Comparison of ENCODE assay signal across 1 cellular context in the genomic region with DNA sequence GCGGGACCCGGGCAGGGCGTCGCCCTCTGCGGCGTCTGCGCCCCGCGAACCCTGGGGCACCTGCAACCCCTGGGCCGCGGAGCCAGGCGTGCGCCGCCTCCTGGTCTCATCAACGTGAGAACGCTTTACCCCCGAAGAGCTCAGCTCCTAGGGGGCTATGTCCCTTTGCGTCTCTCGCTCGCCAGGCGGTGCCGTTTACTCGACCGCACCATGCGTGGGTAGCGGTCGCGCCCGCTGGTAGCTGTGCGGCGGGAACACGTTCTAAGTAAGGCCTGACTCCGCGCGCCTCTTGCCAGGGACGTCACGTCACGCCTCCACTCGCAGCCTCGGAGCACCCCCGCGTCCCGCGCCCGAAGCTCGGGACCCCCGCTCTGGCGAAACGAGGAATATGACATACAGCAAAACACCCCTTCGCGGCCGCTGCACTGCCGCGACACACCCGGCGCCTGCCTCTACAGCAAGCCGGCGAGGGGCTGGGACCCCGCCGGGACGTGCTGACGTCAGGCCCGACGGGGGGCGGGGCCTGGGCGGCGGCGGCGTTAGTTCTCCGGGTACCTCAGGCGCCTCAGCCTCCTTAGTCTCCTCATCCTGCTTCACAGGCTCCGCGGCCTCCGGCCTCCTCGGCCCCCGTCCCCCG.
A peak's percentile ranks its signal among the peaks of the same experiment; 100 is the strongest.
TF ChIP-seq lines count a peak whose summit lies in the region.

A gene with protein sequence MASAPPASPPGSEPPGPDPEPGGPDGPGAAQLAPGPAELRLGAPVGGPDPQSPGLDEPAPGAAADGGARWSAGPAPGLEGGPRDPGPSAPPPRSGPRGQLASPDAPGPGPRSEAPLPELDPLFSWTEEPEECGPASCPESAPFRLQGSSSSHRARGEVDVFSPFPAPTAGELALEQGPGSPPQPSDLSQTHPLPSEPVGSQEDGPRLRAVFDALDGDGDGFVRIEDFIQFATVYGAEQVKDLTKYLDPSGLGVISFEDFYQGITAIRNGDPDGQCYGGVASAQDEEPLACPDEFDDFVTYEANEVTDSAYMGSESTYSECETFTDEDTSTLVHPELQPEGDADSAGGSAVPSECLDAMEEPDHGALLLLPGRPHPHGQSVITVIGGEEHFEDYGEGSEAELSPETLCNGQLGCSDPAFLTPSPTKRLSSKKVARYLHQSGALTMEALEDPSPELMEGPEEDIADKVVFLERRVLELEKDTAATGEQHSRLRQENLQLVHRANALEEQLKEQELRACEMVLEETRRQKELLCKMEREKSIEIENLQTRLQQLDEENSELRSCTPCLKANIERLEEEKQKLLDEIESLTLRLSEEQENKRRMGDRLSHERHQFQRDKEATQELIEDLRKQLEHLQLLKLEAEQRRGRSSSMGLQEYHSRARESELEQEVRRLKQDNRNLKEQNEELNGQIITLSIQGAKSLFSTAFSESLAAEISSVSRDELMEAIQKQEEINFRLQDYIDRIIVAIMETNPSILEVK (plus strand): TSS at position 568 of the 637 bp plus-strand sequence. CDS start 358 bp downstream, outside the sequence.

TF ChIP-seq in HepG2, 621 proteins besides CTCF, POLR2A, EP300 and RAD21 (continued from another document and continues in another):
- TF ChIP-seq, protein P1, sequence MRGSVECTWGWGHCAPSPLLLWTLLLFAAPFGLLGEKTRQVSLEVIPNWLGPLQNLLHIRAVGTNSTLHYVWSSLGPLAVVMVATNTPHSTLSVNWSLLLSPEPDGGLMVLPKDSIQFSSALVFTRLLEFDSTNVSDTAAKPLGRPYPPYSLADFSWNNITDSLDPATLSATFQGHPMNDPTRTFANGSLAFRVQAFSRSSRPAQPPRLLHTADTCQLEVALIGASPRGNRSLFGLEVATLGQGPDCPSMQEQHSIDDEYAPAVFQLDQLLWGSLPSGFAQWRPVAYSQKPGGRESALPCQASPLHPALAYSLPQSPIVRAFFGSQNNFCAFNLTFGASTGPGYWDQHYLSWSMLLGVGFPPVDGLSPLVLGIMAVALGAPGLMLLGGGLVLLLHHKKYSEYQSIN (CRISPR knock-in tag; IDR thresholded peaks at IDR 0.05; ENCODE audit: borderline replicate concordance), result no peak
- no peak; the same call in 1 of the 2 replicates for TF ChIP-seq ZNF136 (CRISPR knock-in tag; IDR thresholded peaks at IDR 0.05; ENCODE audit: low read depth)
- TF ChIP-seq NFIC (IDR thresholded peaks at IDR 0.05; ENCODE audit: low read length), result no peak
- peak; percentile 20 for TF ChIP-seq FOSL2 (CRISPR knock-in tag; IDR thresholded peaks at IDR 0.05)
- peak; percentile 83 for TF ChIP-seq JARID2 (CRISPR knock-in tag; IDR thresholded peaks at IDR 0.05; ENCODE audit: insufficient replicate concordance)
- TF ChIP-seq RXRB (CRISPR knock-in tag; IDR thresholded peaks at IDR 0.05; ENCODE audit: borderline replicate concordance), result peak; percentile 48; the same call in 1 of the 2 replicates
- TF ChIP-seq, protein P2, sequence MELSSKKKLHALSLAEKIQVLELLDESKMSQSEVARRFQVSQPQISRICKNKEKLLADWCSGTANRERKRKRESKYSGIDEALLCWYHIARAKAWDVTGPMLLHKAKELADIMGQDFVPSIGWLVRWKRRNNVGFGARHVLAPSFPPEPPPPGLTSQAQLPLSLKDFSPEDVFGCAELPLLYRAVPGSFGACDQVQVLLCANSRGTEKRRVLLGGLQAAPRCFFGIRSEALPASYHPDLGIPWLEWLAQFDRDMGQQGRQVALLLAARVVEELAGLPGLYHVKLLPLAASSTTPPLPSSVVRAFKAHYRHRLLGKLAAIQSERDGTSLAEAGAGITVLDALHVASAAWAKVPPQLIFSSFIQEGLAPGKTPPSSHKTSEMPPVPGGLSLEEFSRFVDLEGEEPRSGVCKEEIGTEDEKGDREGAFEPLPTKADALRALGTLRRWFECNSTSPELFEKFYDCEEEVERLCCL (CRISPR knock-in tag; IDR thresholded peaks at IDR 0.05; ENCODE audit: borderline replicate concordance), result no peak
- TF ChIP-seq, protein P3, sequence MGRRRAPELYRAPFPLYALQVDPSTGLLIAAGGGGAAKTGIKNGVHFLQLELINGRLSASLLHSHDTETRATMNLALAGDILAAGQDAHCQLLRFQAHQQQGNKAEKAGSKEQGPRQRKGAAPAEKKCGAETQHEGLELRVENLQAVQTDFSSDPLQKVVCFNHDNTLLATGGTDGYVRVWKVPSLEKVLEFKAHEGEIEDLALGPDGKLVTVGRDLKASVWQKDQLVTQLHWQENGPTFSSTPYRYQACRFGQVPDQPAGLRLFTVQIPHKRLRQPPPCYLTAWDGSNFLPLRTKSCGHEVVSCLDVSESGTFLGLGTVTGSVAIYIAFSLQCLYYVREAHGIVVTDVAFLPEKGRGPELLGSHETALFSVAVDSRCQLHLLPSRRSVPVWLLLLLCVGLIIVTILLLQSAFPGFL (CRISPR knock-in tag; IDR thresholded peaks at IDR 0.05), result no peak
- TF ChIP-seq, protein P4, sequence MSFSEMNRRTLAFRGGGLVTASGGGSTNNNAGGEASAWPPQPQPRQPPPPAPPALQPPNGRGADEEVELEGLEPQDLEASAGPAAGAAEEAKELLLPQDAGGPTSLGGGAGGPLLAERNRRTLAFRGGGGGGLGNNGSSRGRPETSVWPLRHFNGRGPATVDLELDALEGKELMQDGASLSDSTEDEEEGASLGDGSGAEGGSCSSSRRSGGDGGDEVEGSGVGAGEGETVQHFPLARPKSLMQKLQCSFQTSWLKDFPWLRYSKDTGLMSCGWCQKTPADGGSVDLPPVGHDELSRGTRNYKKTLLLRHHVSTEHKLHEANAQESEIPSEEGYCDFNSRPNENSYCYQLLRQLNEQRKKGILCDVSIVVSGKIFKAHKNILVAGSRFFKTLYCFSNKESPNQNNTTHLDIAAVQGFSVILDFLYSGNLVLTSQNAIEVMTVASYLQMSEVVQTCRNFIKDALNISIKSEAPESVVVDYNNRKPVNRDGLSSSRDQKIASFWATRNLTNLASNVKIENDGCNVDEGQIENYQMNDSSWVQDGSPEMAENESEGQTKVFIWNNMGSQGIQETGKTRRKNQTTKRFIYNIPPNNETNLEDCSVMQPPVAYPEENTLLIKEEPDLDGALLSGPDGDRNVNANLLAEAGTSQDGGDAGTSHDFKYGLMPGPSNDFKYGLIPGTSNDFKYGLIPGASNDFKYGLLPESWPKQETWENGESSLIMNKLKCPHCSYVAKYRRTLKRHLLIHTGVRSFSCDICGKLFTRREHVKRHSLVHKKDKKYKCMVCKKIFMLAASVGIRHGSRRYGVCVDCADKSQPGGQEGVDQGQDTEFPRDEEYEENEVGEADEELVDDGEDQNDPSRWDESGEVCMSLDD (CRISPR knock-in tag; IDR thresholded peaks at IDR 0.05; ENCODE audit: borderline replicate concordance), result 0 out of 2 replicates have a peak, but pooled peaks have one; percentile 14
- TF ChIP-seq, protein P5, sequence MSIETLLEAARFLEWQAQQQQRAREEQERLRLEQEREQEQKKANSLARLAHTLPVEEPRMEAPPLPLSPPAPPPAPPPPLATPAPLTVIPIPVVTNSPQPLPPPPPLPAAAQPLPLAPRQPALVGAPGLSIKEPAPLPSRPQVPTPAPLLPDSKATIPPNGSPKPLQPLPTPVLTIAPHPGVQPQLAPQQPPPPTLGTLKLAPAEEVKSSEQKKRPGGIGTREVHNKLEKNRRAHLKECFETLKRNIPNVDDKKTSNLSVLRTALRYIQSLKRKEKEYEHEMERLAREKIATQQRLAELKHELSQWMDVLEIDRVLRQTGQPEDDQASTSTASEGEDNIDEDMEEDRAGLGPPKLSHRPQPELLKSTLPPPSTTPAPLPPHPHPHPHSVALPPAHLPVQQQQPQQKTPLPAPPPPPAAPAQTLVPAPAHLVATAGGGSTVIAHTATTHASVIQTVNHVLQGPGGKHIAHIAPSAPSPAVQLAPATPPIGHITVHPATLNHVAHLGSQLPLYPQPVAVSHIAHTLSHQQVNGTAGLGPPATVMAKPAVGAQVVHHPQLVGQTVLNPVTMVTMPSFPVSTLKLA (IDR thresholded peaks at IDR 0.05), result no peak
- no peak for TF ChIP-seq SUZ12 (IDR thresholded peaks at IDR 0.05; ENCODE audit: low read depth, low read length)
- TF ChIP-seq ATF1 (CRISPR knock-in tag; IDR thresholded peaks at IDR 0.05), result no peak
- TF ChIP-seq, protein P6, sequence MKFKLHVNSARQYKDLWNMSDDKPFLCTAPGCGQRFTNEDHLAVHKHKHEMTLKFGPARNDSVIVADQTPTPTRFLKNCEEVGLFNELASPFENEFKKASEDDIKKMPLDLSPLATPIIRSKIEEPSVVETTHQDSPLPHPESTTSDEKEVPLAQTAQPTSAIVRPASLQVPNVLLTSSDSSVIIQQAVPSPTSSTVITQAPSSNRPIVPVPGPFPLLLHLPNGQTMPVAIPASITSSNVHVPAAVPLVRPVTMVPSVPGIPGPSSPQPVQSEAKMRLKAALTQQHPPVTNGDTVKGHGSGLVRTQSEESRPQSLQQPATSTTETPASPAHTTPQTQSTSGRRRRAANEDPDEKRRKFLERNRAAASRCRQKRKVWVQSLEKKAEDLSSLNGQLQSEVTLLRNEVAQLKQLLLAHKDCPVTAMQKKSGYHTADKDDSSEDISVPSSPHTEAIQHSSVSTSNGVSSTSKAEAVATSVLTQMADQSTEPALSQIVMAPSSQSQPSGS (CRISPR knock-in tag; IDR thresholded peaks at IDR 0.05), result peak; percentile 70
- TF ChIP-seq SCMH1 (CRISPR knock-in tag; IDR thresholded peaks at IDR 0.05; ENCODE audit: borderline replicate concordance), result no peak
- TF ChIP-seq, protein P7, sequence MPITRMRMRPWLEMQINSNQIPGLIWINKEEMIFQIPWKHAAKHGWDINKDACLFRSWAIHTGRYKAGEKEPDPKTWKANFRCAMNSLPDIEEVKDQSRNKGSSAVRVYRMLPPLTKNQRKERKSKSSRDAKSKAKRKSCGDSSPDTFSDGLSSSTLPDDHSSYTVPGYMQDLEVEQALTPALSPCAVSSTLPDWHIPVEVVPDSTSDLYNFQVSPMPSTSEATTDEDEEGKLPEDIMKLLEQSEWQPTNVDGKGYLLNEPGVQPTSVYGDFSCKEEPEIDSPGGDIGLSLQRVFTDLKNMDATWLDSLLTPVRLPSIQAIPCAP (CRISPR knock-in tag; IDR thresholded peaks at IDR 0.05; ENCODE audit: low read depth), result no peak
- TF ChIP-seq ZFP37 (CRISPR knock-in tag; IDR thresholded peaks at IDR 0.05; ENCODE audit: borderline replicate concordance), result 0 out of 2 replicates have a peak, but pooled peaks have one; percentile 29
- TF ChIP-seq, protein P8, sequence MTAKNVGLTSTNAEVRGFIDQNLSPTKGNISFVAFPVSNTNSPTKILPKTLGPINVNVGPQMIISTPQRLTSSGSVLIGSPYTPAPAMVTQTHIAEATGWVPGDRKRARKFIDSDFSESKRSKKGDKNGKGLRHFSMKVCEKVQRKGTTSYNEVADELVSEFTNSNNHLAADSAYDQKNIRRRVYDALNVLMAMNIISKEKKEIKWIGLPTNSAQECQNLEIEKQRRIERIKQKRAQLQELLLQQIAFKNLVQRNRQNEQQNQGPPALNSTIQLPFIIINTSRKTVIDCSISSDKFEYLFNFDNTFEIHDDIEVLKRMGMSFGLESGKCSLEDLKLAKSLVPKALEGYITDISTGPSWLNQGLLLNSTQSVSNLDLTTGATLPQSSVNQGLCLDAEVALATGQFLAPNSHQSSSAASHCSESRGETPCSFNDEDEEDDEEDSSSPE (CRISPR knock-in tag; IDR thresholded peaks at IDR 0.05), result peak; percentile 65
- TF ChIP-seq JUNB (CRISPR knock-in tag; IDR thresholded peaks at IDR 0.05; ENCODE audit: borderline replicate concordance), result no peak
- TF ChIP-seq, protein P9, sequence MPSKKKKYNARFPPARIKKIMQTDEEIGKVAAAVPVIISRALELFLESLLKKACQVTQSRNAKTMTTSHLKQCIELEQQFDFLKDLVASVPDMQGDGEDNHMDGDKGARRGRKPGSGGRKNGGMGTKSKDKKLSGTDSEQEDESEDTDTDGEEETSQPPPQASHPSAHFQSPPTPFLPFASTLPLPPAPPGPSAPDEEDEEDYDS (CRISPR knock-in tag; IDR thresholded peaks at IDR 0.05), result no peak; the same call in 1 of the 2 replicates
- TF ChIP-seq REL (CRISPR knock-in tag; conservative IDR thresholded peaks at IDR 0.05), result 0 out of 2 replicates have a peak, but pooled peaks have one; percentile 8
- no peak for TF ChIP-seq ZFP36L2 (CRISPR knock-in tag; IDR thresholded peaks at IDR 0.05)
- TF ChIP-seq, protein P10, sequence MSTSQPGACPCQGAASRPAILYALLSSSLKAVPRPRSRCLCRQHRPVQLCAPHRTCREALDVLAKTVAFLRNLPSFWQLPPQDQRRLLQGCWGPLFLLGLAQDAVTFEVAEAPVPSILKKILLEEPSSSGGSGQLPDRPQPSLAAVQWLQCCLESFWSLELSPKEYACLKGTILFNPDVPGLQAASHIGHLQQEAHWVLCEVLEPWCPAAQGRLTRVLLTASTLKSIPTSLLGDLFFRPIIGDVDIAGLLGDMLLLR (CRISPR knock-in tag; IDR thresholded peaks at IDR 0.05), result peak; percentile 86
- TF ChIP-seq, protein P11, sequence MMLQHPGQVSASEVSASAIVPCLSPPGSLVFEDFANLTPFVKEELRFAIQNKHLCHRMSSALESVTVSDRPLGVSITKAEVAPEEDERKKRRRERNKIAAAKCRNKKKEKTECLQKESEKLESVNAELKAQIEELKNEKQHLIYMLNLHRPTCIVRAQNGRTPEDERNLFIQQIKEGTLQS (CRISPR knock-in tag; IDR thresholded peaks at IDR 0.05), result 0 out of 2 replicates have a peak, but pooled peaks have one; percentile 40
- TF ChIP-seq ZNF678 (CRISPR knock-in tag; IDR thresholded peaks at IDR 0.05), result no peak
- peak; percentile 46; the same call in 1 of the 2 replicates for TF ChIP-seq FOXK1 (CRISPR knock-in tag; IDR thresholded peaks at IDR 0.05; ENCODE audit: borderline replicate concordance, low read depth)
- TF ChIP-seq, protein P12, sequence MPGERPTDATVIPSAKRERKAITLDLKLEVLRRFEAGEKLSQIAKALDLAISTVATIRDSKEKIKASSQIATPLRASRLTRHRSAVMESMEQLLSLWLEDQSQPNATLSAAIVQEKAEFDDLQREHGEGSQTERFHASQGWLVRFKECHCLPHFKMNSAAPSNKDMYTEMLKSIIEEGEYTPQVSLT (CRISPR knock-in tag; IDR thresholded peaks at IDR 0.05; ENCODE audit: borderline replicate concordance, low read depth), result no peak; the same call in 1 of the 2 replicates
- no peak; the same call in 1 of the 2 replicates for TF ChIP-seq ZBTB7A (CRISPR knock-in tag; IDR thresholded peaks at IDR 0.05)
- TF ChIP-seq ZNF230 (CRISPR knock-in tag; IDR thresholded peaks at IDR 0.05), result peak; percentile 56; the same call in 1 of the 2 replicates
- TF ChIP-seq ZNF557 (CRISPR knock-in tag; IDR thresholded peaks at IDR 0.05), result peak; percentile 61; the same call in 1 of the 2 replicates
- peak; percentile 90; the same call in 1 of the 2 replicates for TF ChIP-seq ZNF225 (CRISPR knock-in tag; IDR thresholded peaks at IDR 0.05)
- TF ChIP-seq KAT8 (CRISPR knock-in tag; IDR thresholded peaks at IDR 0.05), result peak; percentile 42
- TF ChIP-seq ZNF296 (CRISPR knock-in tag; conservative IDR thresholded peaks at IDR 0.05), result no peak
- TF ChIP-seq, protein P13, sequence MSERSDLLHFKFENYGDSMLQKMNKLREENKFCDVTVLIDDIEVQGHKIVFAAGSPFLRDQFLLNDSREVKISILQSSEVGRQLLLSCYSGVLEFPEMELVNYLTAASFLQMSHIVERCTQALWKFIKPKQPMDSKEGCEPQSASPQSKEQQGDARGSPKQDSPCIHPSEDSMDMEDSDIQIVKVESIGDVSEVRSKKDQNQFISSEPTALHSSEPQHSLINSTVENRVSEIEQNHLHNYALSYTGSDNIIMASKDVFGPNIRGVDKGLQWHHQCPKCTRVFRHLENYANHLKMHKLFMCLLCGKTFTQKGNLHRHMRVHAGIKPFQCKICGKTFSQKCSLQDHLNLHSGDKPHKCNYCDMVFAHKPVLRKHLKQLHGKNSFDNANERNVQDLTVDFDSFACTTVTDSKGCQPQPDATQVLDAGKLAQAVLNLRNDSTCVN (CRISPR knock-in tag; IDR thresholded peaks at IDR 0.05; ENCODE audit: borderline replicate concordance), result no peak
- peak; percentile 46; the same call in 1 of the 2 replicates for TF ChIP-seq ZNF775 (CRISPR knock-in tag; IDR thresholded peaks at IDR 0.05; ENCODE audit: borderline replicate concordance)
- 0 out of 2 replicates have a peak, but pooled peaks have one; percentile 43 for TF ChIP-seq SP140L (CRISPR knock-in tag; IDR thresholded peaks at IDR 0.05; ENCODE audit: borderline replicate concordance)
- no peak for TF ChIP-seq SMAD9 (CRISPR knock-in tag; IDR thresholded peaks at IDR 0.05)
- no peak for TF ChIP-seq ZNF790 (CRISPR knock-in tag; IDR thresholded peaks at IDR 0.05; ENCODE audit: borderline replicate concordance)
- TF ChIP-seq HHEX (CRISPR knock-in tag; IDR thresholded peaks at IDR 0.05), result no peak
- TF ChIP-seq GPN1 (CRISPR knock-in tag; IDR thresholded peaks at IDR 0.05; ENCODE audit: borderline replicate concordance), result no peak
